In genomic region chrX:39821011-39821708, GRCh38 we compare ENCODE assay signal across 8 cellular contexts.
DNase-seq lines count a peak whose midpoint lies in the region; ATAC-seq, FAIRE-seq and TF ChIP-seq lines count a peak whose summit lies in the region.

No MANE protein-coding gene starts in this region.

- no peak for ATAC-seq in GM21381 (IDR thresholded peaks at IDR 0.05; ENCODE audit: unreplicated experiment)
- no peak for ATAC-seq in HG02588 (IDR thresholded peaks at IDR 0.05; ENCODE audit: unreplicated experiment)

- no peaks in the 10 kb centered on the region for H3K9me3 ChIP-seq in effector memory CD4-positive, alpha-beta T cell (ENCODE audit: control insufficient read depth, low read length)

- H3K27ac ChIP-seq in effector memory CD4-positive, alpha-beta T cell (ENCODE audit: insufficient read depth, low read length, poor library complexity, severe bottlenecking) = no peak overlapping the region

- H3K36me3 ChIP-seq in effector memory CD4-positive, alpha-beta T cell (ENCODE audit: control insufficient read depth, insufficient read depth, low read length) = no peaks in the 10 kb centered on the region

- no peaks in the 10 kb centered on the region for H3K27me3 ChIP-seq in effector memory CD4-positive, alpha-beta T cell (replicated peaks; ENCODE audit: control insufficient read depth, insufficient read depth, low read length, poor library complexity, severe bottlenecking)

- no peak for TF ChIP-seq POLR2A in GM12892 (IDR thresholded peaks at IDR 0.05; ENCODE audit: low read depth, low read length)

- FAIRE-seq in GM12892 (lab: Jason Lieb, UNC) (no peak), GM19239 (lab: Jason Lieb, UNC) (no peak)

- peak overlapping the region; percentile 17 for H3K4me3 ChIP-seq in effector memory CD4-positive, alpha-beta T cell (ENCODE audit: insufficient read depth, low read depth, low read length, poor library complexity, severe bottlenecking)

- DNase-seq in GM12892 (ENCODE audit: insufficient read length) = peak; percentile 39
- peak; percentile 40 for DNase-seq in RPMI8226
- DNase-seq in effector memory CD4-positive, alpha-beta T cell = no peak
- DNase-seq in occipital lobe (lab: John Stamatoyannopoulos, UW) = peak; percentile 3
- no peak for DNase-seq in GM19239 (ENCODE audit: insufficient read length, low spot score)
- DNase-seq in UCSD-AML1 (lab: John Stamatoyannopoulos, UW; ENCODE audit: unreplicated experiment) = no peak

- peaks cover 4% of the 10 kb centered on the region for H3K4me1 ChIP-seq in effector memory CD4-positive, alpha-beta T cell (ENCODE audit: control insufficient read depth, insufficient read depth, low read length, poor library complexity, severe bottlenecking)

Comparison
In these comparisons a context has a peak if more than half of its experiments do, and no peak if none do; other contexts are left out.
1. DNase-seq: peak in GM12892 (single experiment), RPMI8226 (single experiment) and occipital lobe (single experiment); none in effector memory CD4-positive, alpha-beta T cell (0 of 3), GM19239 (single experiment) and UCSD-AML1 (single experiment).